Comparison of ENCODE assay signal across 20 cellular contexts in the genomic region with DNA sequence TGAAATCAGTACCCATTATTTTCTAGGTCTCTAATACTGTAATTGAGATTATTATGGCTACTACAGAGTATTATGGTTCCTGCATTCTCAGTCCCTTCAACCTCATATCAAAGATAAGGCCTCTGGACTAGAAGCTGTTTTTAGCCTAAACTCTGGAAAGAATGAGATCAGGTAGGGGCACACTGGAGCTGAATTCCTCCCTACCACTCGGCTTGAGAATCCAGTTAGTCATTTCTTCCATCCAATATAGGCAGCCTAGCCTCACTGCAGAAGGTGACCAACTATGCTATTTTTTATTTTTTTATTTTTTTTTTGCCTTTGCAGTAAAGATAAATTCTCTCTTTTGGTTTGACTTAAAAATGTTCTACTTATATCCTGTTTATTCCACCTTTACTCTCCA. TPM values are rescaled to one million over a fixed set of nuclear protein-coding genes. Genes with fewer than 3 reads are reported as not detected.
DNase-seq lines count a peak whose midpoint lies in the region; ATAC-seq and TF ChIP-seq lines count a peak whose summit lies in the region.
"Had no signal": no experiment of that assay in that cellular context is flagged by ENCODE, and none has a peak within 500 bp of the region (broad histone marks: within the 10 kb centered on the region; RNA-seq: fewer than 3 reads in every experiment).

No MANE protein-coding gene starts in this region.

- intact Hi-C loops in MCF 10A (cut with micrococcal nuclease), result no loop called here
- intact Hi-C loops in breast epithelium (cut with DNase I; ENCODE audit: low total_unique reads), result loop anchor here (10.0 kb wide), 1 partner anchor 60 kb away; a partner anchor contains a TSS
- intact Hi-C loops in activated CD4-positive, alpha-beta memory T cell treated with anti-CD3 and anti-CD28 coated beads for 36 hours (cut with micrococcal nuclease), result loop anchor here (2.0 kb wide), 1 partner anchor 40 kb away; no protein-coding TSS in a partner anchor

- H3K4me1 ChIP-seq in breast epithelium, result no peaks in the 10 kb centered on the region
- peaks cover 17% of the 10 kb centered on the region for H3K4me1 ChIP-seq in effector memory CD4-positive, alpha-beta T cell (ENCODE audit: control insufficient read depth, insufficient read depth, low read length, poor library complexity, severe bottlenecking)
- H3K4me1 ChIP-seq: foreskin keratinocyte, testis had no signal

- H3K9me3 Mint-ChIP-seq in MCF 10A (ENCODE audit: unreplicated experiment), result no peaks in the 10 kb centered on the region
- H3K9me3 Mint-ChIP-seq in activated CD4-positive, alpha-beta memory T cell treated with anti-CD3 and anti-CD28 coated beads for 36 hours, result no peaks in the 10 kb centered on the region
- H3K9me3 Mint-ChIP-seq in stimulated activated memory B cell treated with anti-CD40 and anti-IgM and Interleukin-4, amounts not matched to agents 10 μg/mL and 1 μg/mL and 100 μg/mL, for 72 hours, result no peaks in the 10 kb centered on the region

- POLR2A ChIA-PET in MCF 10A (lab: Yijun Ruan, JAX), result interaction anchor here (0.7 to 4.0 kb wide), 6 partner anchors 8 to 173 kb away, joined by 3 to 22 read pairs (median 4); a partner anchor contains a TSS
- POLR2A ChIA-PET in activated CD4-positive, alpha-beta memory T cell treated with anti-CD3 and anti-CD28 coated beads for 36 hours (lab: Charles Lee), result interaction anchor here (0.7 to 1.4 kb wide), 5 partner anchors 44 to 83 kb away, joined by 3 to 4 read pairs (median 3); a partner anchor contains a TSS

- H3K36me3 Mint-ChIP-seq in MCF 10A (ENCODE audit: insufficient read depth, unreplicated experiment), result peaks cover 100% of the 10 kb centered on the region
- H3K36me3 Mint-ChIP-seq in activated CD4-positive, alpha-beta memory T cell treated with anti-CD3 and anti-CD28 coated beads for 36 hours, result peaks cover 36% of the 10 kb centered on the region
- peaks cover 70% of the 10 kb centered on the region for H3K36me3 Mint-ChIP-seq in stimulated activated memory B cell treated with anti-CD40 and anti-IgM and Interleukin-4, amounts not matched to agents 10 μg/mL and 1 μg/mL and 100 μg/mL, for 72 hours

- no peak for TF ChIP-seq POLR2A in breast epithelium (IDR thresholded peaks at IDR 0.05)

- no TSS peak for BruUV-seq in MCF 10A (replicated peaks; lab: Mats Ljungman, UMichigan)

- ATAC-seq in stimulated activated memory B cell treated with anti-CD40 and anti-IgM and Interleukin-4, amounts not matched to agents 10 μg/mL and 1 μg/mL and 100 μg/mL, for 72 hours, result no peak
- no peak for ATAC-seq in HG03442 (IDR thresholded peaks at IDR 0.05; ENCODE audit: unreplicated experiment)
- ATAC-seq: foreskin keratinocyte, GM12878 had no signal

- peak overlapping the region; percentile 63 for H3K27ac Mint-ChIP-seq in MCF 10A (ENCODE audit: low read depth, unreplicated experiment)
- peak overlapping the region; percentile 79 for H3K27ac Mint-ChIP-seq in activated CD4-positive, alpha-beta memory T cell treated with anti-CD3 and anti-CD28 coated beads for 36 hours
- H3K27ac Mint-ChIP-seq in stimulated activated memory B cell treated with anti-CD40 and anti-IgM and Interleukin-4, amounts not matched to agents 10 μg/mL and 1 μg/mL and 100 μg/mL, for 72 hours, result peak overlapping the region; percentile 56

- DNase-seq in MCF 10A (ENCODE audit: unreplicated experiment), result no peak
- DNase-seq in breast epithelium (ENCODE audit: low spot score in 2 of 2), result no peak
- DNase-seq in activated CD4-positive, alpha-beta memory T cell treated with anti-CD3 and anti-CD28 coated beads for 36 hours, result no peak
- no peak for DNase-seq in effector memory CD4-positive, alpha-beta T cell
- no peak for DNase-seq in NOMO-1 treated with dmso at 0.1 percent for 144 hours (lab: John Stamatoyannopoulos, UW; ENCODE audit: unreplicated experiment)
- no peak for DNase-seq in DMS 273 (lab: John Stamatoyannopoulos, UW; ENCODE audit: unreplicated experiment)
- DNase-seq: activated CD4-positive, CD25-positive, alpha-beta regulatory T cell; amygdala; foreskin keratinocyte; MG63; NCI-H187 treated with DMSO at 0.1 percent for 48 hours; NCI-H446; posterior cingulate gyrus; stimulated activated CD4-positive, alpha-beta T cell treated with anti-CD3 and anti-CD28 coated beads, Interleukin-2, amount 100 ng/mL, for 48 hours; testis had no signal

- TF ChIP-seq CTCF in MCF 10A (IDR thresholded peaks at IDR 0.05; ENCODE audit: unreplicated experiment) (no peak), breast epithelium (IDR thresholded peaks at IDR 0.05) (no peak)

- CTCF ChIA-PET in MCF 10A (lab: Yijun Ruan, JAX), result interaction anchor here (1.0 to 1.8 kb wide), 3 partner anchors 7 to 140 kb away, joined by 4 to 12 read pairs (median 5); no protein-coding TSS in a partner anchor
- CTCF ChIA-PET in activated CD4-positive, alpha-beta memory T cell treated with anti-CD3 and anti-CD28 coated beads for 36 hours (lab: Charles Lee), result interaction anchor here (0.6 to 1.9 kb wide), 5 partner anchors 15 to 546 kb away, joined by 3 to 10 read pairs (median 3); no protein-coding TSS in a partner anchor

- no peak overlapping the region for H3K4me3 Mint-ChIP-seq in MCF 10A (ENCODE audit: unreplicated experiment)
- no peak overlapping the region for H3K4me3 Mint-ChIP-seq in activated CD4-positive, alpha-beta memory T cell treated with anti-CD3 and anti-CD28 coated beads for 36 hours
- no peak overlapping the region for H3K4me3 Mint-ChIP-seq in stimulated activated memory B cell treated with anti-CD40 and anti-IgM and Interleukin-4, amounts not matched to agents 10 μg/mL and 1 μg/mL and 100 μg/mL, for 72 hours

- no peaks in the 10 kb centered on the region for H3K36me3 ChIP-seq in breast epithelium
- peaks cover 39% of the 10 kb centered on the region for H3K36me3 ChIP-seq in effector memory CD4-positive, alpha-beta T cell (ENCODE audit: control insufficient read depth, insufficient read depth, low read length)

- H3K27me3 Mint-ChIP-seq in MCF 10A (ENCODE audit: insufficient read depth, unreplicated experiment), result no peaks in the 10 kb centered on the region
- H3K27me3 Mint-ChIP-seq in activated CD4-positive, alpha-beta memory T cell treated with anti-CD3 and anti-CD28 coated beads for 36 hours, result no peaks in the 10 kb centered on the region
- no peaks in the 10 kb centered on the region for H3K27me3 Mint-ChIP-seq in stimulated activated memory B cell treated with anti-CD40 and anti-IgM and Interleukin-4, amounts not matched to agents 10 μg/mL and 1 μg/mL and 100 μg/mL, for 72 hours

- no peak overlapping the region for H3K27ac ChIP-seq in breast epithelium
- H3K27ac ChIP-seq in effector memory CD4-positive, alpha-beta T cell (ENCODE audit: insufficient read depth, low read length, poor library complexity, severe bottlenecking), result peak overlapping the region; percentile 67
- H3K27ac ChIP-seq: foreskin keratinocyte, testis had no signal

- H3K4me3 ChIP-seq in breast epithelium, result no peak overlapping the region
- H3K4me3 ChIP-seq in effector memory CD4-positive, alpha-beta T cell (ENCODE audit: insufficient read depth, low read depth, low read length, poor library complexity, severe bottlenecking), result no peak overlapping the region
- H3K4me3 ChIP-seq: GM12878, MG63, testis had no signal

- H3K4me1 Mint-ChIP-seq in MCF 10A (ENCODE audit: insufficient read depth, unreplicated experiment), result no peaks in the 10 kb centered on the region
- peaks cover 38% of the 10 kb centered on the region for H3K4me1 Mint-ChIP-seq in activated CD4-positive, alpha-beta memory T cell treated with anti-CD3 and anti-CD28 coated beads for 36 hours (ENCODE audit: low read depth)
- H3K4me1 Mint-ChIP-seq in stimulated activated memory B cell treated with anti-CD40 and anti-IgM and Interleukin-4, amounts not matched to agents 10 μg/mL and 1 μg/mL and 100 μg/mL, for 72 hours, result peaks cover 11% of the 10 kb centered on the region

- H3K9me3 ChIP-seq in breast epithelium, result no peaks in the 10 kb centered on the region
- no peaks in the 10 kb centered on the region for H3K9me3 ChIP-seq in effector memory CD4-positive, alpha-beta T cell (ENCODE audit: control insufficient read depth, low read length)
- H3K9me3 ChIP-seq: MG63, testis had no signal

- H3K27me3 ChIP-seq in breast epithelium, result no peaks in the 10 kb centered on the region
- H3K27me3 ChIP-seq in effector memory CD4-positive, alpha-beta T cell (replicated peaks; ENCODE audit: control insufficient read depth, insufficient read depth, low read length, poor library complexity, severe bottlenecking), result no peaks in the 10 kb centered on the region
- H3K27me3 ChIP-seq: foreskin keratinocyte, MG63, testis had no signal

RNA-seq across cellular contexts. Expression of a gene that starts 8.0 kb away (rescaled TPM):
- total RNA-seq in MCF 10A (2022) (261 and 295 TPM in 2 replicates), breast epithelium (100 to 1,000 TPM; 108 to 125 (median 120) TPM)
- 100 to 1,000 TPM; 168 to 169 TPM for total RNA-seq in activated CD4-positive, alpha-beta memory T cell treated with anti-CD3 and anti-CD28 coated beads for 36 hours

RNA-seq across cellular contexts. Expression of a gene that starts 43.7 kb away (rescaled TPM):
- 219 and 223 TPM in 2 replicates for total RNA-seq in MCF 10A (2022)
- total RNA-seq in breast epithelium, result 10 to 100 TPM; 64.8 to 79.3 (median 70.1) TPM
- 100 to 1,000 TPM; 180 to 183 TPM for total RNA-seq in activated CD4-positive, alpha-beta memory T cell treated with anti-CD3 and anti-CD28 coated beads for 36 hours

RNA-seq across cellular contexts. Expression of a gene that starts 56.4 kb away (rescaled TPM):
- total RNA-seq in MCF 10A (2022), result not detected in 2 replicates
- under 1 TPM in 1 of 3 donors, not detected in 2; 0.44 TPM for total RNA-seq in breast epithelium
- not detected for total RNA-seq in activated CD4-positive, alpha-beta memory T cell treated with anti-CD3 and anti-CD28 coated beads for 36 hours
- total RNA-seq: endothelial cell of umbilical vein; GM12878; T-helper 1 cell treated with Interleukin-12 subunit alpha and Interleukin-12 subunit beta and Interleukin-4 antibody, amounts not matched to agents 30 ng/mL and 1 ng/mL, for 36 hours had no signal

RNA-seq across cellular contexts. Expression of a gene that starts 58.3 kb away (rescaled TPM):
- total RNA-seq in MCF 10A (2022) (not detected in 2 replicates), breast epithelium (not detected)
- total RNA-seq in activated CD4-positive, alpha-beta memory T cell treated with anti-CD3 and anti-CD28 coated beads for 36 hours, result not detected
- total RNA-seq: endothelial cell of umbilical vein; foreskin keratinocyte; GM12878; T-helper 1 cell treated with Interleukin-12 subunit alpha and Interleukin-12 subunit beta and Interleukin-4 antibody, amounts not matched to agents 30 ng/mL and 1 ng/mL, for 36 hours had no signal
